In the genomic region with DNA sequence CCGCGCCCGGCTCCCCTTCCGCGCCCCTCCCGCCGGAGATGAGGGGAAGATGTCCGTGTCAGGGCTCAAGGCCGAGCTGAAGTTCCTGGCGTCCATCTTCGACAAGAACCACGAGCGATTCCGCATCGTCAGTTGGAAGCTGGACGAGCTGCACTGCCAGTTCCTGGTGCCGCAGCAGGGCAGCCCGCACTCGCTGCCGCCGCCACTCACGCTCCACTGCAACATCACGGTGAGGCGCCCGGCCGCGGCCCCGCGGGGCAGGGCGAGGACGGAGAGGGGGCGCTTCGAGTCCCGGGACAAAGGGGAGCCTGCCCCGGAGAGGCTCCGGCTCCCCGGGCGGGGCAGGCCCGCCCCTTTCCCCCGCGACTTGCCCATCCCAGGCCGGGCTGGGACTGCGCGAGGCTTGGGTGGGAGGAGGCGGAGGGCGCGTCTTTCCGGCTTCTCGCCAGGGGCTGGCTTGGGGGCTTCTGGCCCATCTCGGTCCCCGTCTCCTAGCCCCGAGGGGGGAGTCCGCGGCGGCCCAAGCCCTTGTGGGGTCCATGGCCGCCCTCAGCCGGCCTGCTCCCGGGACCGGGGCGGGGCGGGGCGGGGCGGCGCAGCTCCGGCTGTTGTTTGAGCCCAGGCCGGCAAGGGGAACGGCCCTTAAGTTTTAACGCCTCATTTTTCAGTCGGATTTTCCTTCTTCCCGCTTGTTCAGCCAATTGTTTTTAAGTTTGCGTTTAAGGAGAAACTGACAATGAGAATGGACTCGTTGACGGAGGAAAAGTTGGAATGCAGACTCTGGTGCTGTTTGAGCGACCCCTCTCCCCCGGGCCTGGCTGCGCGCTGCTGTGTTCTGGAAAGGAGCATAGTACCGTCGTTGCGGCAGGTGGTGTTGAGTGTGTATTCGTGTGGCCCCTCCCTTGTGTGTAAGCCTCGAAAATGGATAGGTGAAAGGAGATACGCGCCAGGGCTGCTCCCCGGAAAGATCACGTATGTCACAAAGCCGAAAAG, we compare ENCODE assay signal across 8 cellular contexts.
DNase-seq lines count a peak whose midpoint lies in the region; ATAC-seq and TF ChIP-seq lines count a peak whose summit lies in the region.

No MANE protein-coding gene starts in this region.

- CTCF ChIA-PET in GM10248 (lab: Yijun Ruan, JAX) = interaction anchor here (1.1 kb wide), 1 partner anchor 34 kb away, joined by 4 read pairs; no protein-coding TSS in a partner anchor
- CTCF ChIA-PET in HEK293T (lab: Yijun Ruan, JAX) = no interaction called here

- POLR2A ChIA-PET in GM10248 (lab: Yijun Ruan, JAX) = no interaction called here
- POLR2A ChIA-PET in HEK293T (lab: Yijun Ruan, JAX) = interaction anchor here (0.8 to 2.3 kb wide), 13 partner anchors 10 to 85 kb away, joined by 3 to 10 read pairs (median 6); no protein-coding TSS in a partner anchor

- peak; percentile 61 to 62 for ATAC-seq in activated CD4-positive, CD25-positive, alpha-beta regulatory T cell treated with anti-CD3 and anti-CD28 coated beads, Interleukin-2, amount 50 U/mL, for 24 hours
- ATAC-seq in HG03457 (IDR thresholded peaks at IDR 0.05; ENCODE audit: unreplicated experiment) = no peak

- TF ChIP-seq CTCF in GM10248 (IDR thresholded peaks at IDR 0.05; ENCODE audit: control extremely low read depth, extremely low read depth, low read depth, missing control alignments) = no peak

- peak; percentile 77 for DNase-seq in GM10248 (ENCODE audit: extremely low spot score)
- DNase-seq in HEK293T (ENCODE audit: extremely low spot score) = peak; percentile 59
- DNase-seq in NCI-H1417 (lab: John Stamatoyannopoulos, UW) = peak; percentile 46 to 88 (median 83)
- DNase-seq in central memory CD4-positive, alpha-beta T cell = peak; percentile 57
- DNase-seq in islet precursor cell = peak; percentile 73
- DNase-seq in stimulated activated CD4-positive, alpha-beta T cell treated with anti-CD3 and anti-CD28 coated beads, Interleukin-12 subunit alpha, Interleukin-12 subunit beta, amount 100 ng/mL, for 48 hours (ENCODE audit: low read depth in 2 of 3, low spot score in 1 of 3) = peak; percentile 8 to 34 (median 27)

TF ChIP-seq in HEK293T, 16 proteins besides CTCF, POLR2A, EP300 and RAD21:
- 0 out of 2 replicates have a peak, but pooled peaks have one; percentile 64 for TF ChIP-seq LEF1 (IDR thresholded peaks at IDR 0.05; ENCODE audit: borderline replicate concordance)
- TF ChIP-seq NFRKB (IDR thresholded peaks at IDR 0.05) = no peak
- TF ChIP-seq L3MBTL2 (conservative IDR thresholded peaks at IDR 0.05) = peak; percentile 73
TF ChIP-seq in HEK293T: peak in this region for 2.

Comparison
In these comparisons a context has a peak if more than half of its experiments do, and no peak if none do; other contexts are left out.
1. DNase-seq: peak in every context shown above with its lines; median percentile 83 in NCI-H1417; 77 in GM10248; 73 in islet precursor cell; 59 in HEK293T; 57 in central memory CD4-positive, alpha-beta T cell; 27 in stimulated activated CD4-positive, alpha-beta T cell treated with anti-CD3 and anti-CD28 coated beads, Interleukin-12 subunit alpha, Interleukin-12 subunit beta, amount 100 ng/mL, for 48 hours.